In the genomic region with DNA sequence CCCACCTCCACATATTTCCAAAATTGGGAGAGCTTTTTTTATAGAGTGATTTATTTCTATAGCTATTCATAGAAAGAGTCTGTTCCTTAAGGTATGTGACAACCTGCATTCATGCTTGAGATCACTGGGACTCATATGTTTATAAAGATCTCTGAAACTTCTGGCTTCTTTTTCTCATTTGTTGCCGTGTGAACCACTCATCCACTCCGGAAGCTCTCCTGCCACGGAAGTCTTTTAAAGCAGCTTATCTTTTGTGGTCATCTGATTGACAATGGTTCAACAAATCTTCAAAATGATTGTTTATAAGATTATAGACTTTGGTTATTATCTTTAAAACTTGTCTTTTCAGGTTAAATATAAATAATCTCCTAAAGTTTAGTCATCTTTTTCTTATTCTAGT, we compare ENCODE assay signal across 14 cellular contexts.
"Had no signal": no experiment of that assay in that cellular context is flagged by ENCODE, and none has a peak within 500 bp of the region (broad histone marks: within the 10 kb centered on the region; RNA-seq: fewer than 3 reads in every experiment).

No MANE protein-coding gene starts in this region.

- H3K4me1 ChIP-seq: stomach had no signal

- DNase-seq: activated B cell treated with CpG ODN at 0.5 μM for 24 hours; activated CD4-positive, alpha-beta T cell treated with anti-CD3 and anti-CD28 coated beads, Interleukin-2, amount 50 U/mL, for 4 hours; activated CD8-positive, alpha-beta memory T cell treated with anti-CD3 and anti-CD28 coated beads, Interleukin-2, amount 10 ng/mL, durations not matched to agents 7 days and 5 days; activated gamma-delta T cell treated with Interleukin-2 at 50 U/mL for 16 hours; activated T-cell treated with anti-CD3 and anti-CD28 coated beads, Interleukin-2, amount 50 U/mL, for 4 hours; endodermal cell; erythroblast; hypothalamus; kidney glomerular epithelial cell; stimulated activated CD4-positive, alpha-beta T cell treated with anti-CD3 and anti-CD28 coated beads, Interleukin-4, amount 100 ng/mL, for 1 hour; stimulated activated CD8-positive, alpha-beta memory T cell treated with anti-CD3 and anti-CD28 coated beads, Interleukin-4, amount 100 ng/mL, for 48 hours; stomach had no signal

- H3K27ac Mint-ChIP-seq: activated B cell treated with CpG ODN at 0.5 μM for 24 hours; activated CD8-positive, alpha-beta memory T cell treated with anti-CD3 and anti-CD28 coated beads, Interleukin-2, amount 10 ng/mL, durations not matched to agents 7 days and 5 days; brain; endodermal cell had no signal

- H3K36me3 Mint-ChIP-seq: activated CD8-positive, alpha-beta memory T cell treated with anti-CD3 and anti-CD28 coated beads, Interleukin-2, amount 10 ng/mL, durations not matched to agents 7 days and 5 days; brain had no signal

- ATAC-seq: activated CD8-positive, alpha-beta memory T cell treated with anti-CD3 and anti-CD28 coated beads, Interleukin-2, amount 10 ng/mL, durations not matched to agents 7 days and 5 days; activated T-cell treated with anti-CD3 and anti-CD28 coated beads, Interleukin-2, amount 50 U/mL, for 4 hours had no signal

- H3K4me3 Mint-ChIP-seq: activated B cell treated with CpG ODN at 0.5 μM for 24 hours; activated CD8-positive, alpha-beta memory T cell treated with anti-CD3 and anti-CD28 coated beads, Interleukin-2, amount 10 ng/mL, durations not matched to agents 7 days and 5 days; activated T-cell treated with anti-CD3 and anti-CD28 coated beads, Interleukin-2, amount 50 U/mL, for 4 hours; brain; endodermal cell had no signal

- H3K9me3 Mint-ChIP-seq: activated B cell treated with CpG ODN at 0.5 μM for 24 hours, endodermal cell had no signal

- H3K27me3 ChIP-seq: stomach had no signal

- H3K36me3 ChIP-seq: stomach, thoracic aorta had no signal

- H3K27me3 Mint-ChIP-seq: activated CD8-positive, alpha-beta memory T cell treated with anti-CD3 and anti-CD28 coated beads, Interleukin-2, amount 10 ng/mL, durations not matched to agents 7 days and 5 days had no signal

- H3K27ac ChIP-seq: stomach, thoracic aorta had no signal

- H3K4me3 ChIP-seq: stomach, thoracic aorta had no signal

- H3K9me3 ChIP-seq: stomach, thoracic aorta had no signal

- H3K4me1 Mint-ChIP-seq: activated CD8-positive, alpha-beta memory T cell treated with anti-CD3 and anti-CD28 coated beads, Interleukin-2, amount 10 ng/mL, durations not matched to agents 7 days and 5 days; endodermal cell had no signal
